In genomic region chr20:33524261-33524660, GRCh38 we compare ENCODE assay signal across 20 cellular contexts. TPM values are rescaled to one million over a fixed set of nuclear protein-coding genes. Genes with fewer than 3 reads are reported as not detected.
DNase-seq lines count a peak whose midpoint lies in the region; ATAC-seq and TF ChIP-seq lines count a peak whose summit lies in the region.
"Had no signal": no experiment of that assay in that cellular context is flagged by ENCODE, and none has a peak within 500 bp of the region (broad histone marks: within the 10 kb centered on the region; RNA-seq: fewer than 3 reads in every experiment).

No MANE protein-coding gene starts in this region.

- no TSS peak for BruUV-seq in PC-3 (replicated peaks; lab: Mats Ljungman, UMichigan)

- H3K9me3 ChIP-seq in fibroblast of lung (ENCODE audit: control insufficient read depth, insufficient read depth, low read depth, low read length) (no peaks in the 10 kb centered on the region), PC-3 (ENCODE audit: low read length) (no peaks in the 10 kb centered on the region), lower lobe of right lung (no peaks in the 10 kb centered on the region)
- H3K9me3 ChIP-seq: BLaER1, SK-N-SH had no signal

- no peak overlapping the region for H3K4me2 ChIP-seq in fibroblast of lung (ENCODE audit: extremely low read depth, insufficient read depth, low read length)
- H3K4me2 ChIP-seq in PC-3 (ENCODE audit: low read length), result no peak overlapping the region
- H3K4me2 ChIP-seq: BLaER1, SK-N-SH had no signal

- H3K9ac ChIP-seq in fibroblast of lung (ENCODE audit: insufficient read depth, low read length), result no peak overlapping the region
- H3K9ac ChIP-seq in PC-3 (ENCODE audit: low read length), result no peak overlapping the region
- H3K9ac ChIP-seq: BLaER1, SK-N-SH had no signal

- TF ChIP-seq CTCF in astrocyte of the cerebellum (IDR thresholded peaks at IDR 0.05; ENCODE audit: low read depth, low read length, missing control alignments), result no peak
- TF ChIP-seq CTCF in fibroblast of lung (conservative IDR thresholded peaks at IDR 0.05 in 1 of 2, IDR thresholded peaks at IDR 0.05 in 1 of 2; ENCODE audit: low read depth in 1 of 2, low read length in 2 of 2), result no peak
- TF ChIP-seq CTCF in type B pancreatic cell (conservative IDR thresholded peaks at IDR 0.05), result no peak
- TF ChIP-seq CTCF in PC-3 (conservative IDR thresholded peaks at IDR 0.05; ENCODE audit: low read depth, low read length), result no peak
- no peak for TF ChIP-seq CTCF in lower lobe of right lung (IDR thresholded peaks at IDR 0.05)

- H3K27ac ChIP-seq in fibroblast of lung (ENCODE audit: insufficient read depth, low read length) (no peak overlapping the region), PC-3 (ENCODE audit: low read length) (no peak overlapping the region), lower lobe of right lung (no peak overlapping the region)
- H3K27ac ChIP-seq: BLaER1 had no signal

- H3K27me3 ChIP-seq in fibroblast of lung (ENCODE audit: control insufficient read depth, insufficient read depth, low read length), result no peaks in the 10 kb centered on the region
- H3K27me3 ChIP-seq in PC-3 (ENCODE audit: low read length), result no peaks in the 10 kb centered on the region
- H3K27me3 ChIP-seq in lower lobe of right lung (ENCODE audit: low read depth), result no peaks in the 10 kb centered on the region
- H3K27me3 ChIP-seq: BLaER1 had no signal

- peak overlapping the region; percentile 27 for H3K27ac Mint-ChIP-seq in type B pancreatic cell
- H3K27ac Mint-ChIP-seq: CD4-positive, alpha-beta T cell; IgD-negative memory B cell had no signal

- intact Hi-C loops in PC-3 (cut with micrococcal nuclease), result no loop called here
- intact Hi-C loops in lower lobe of right lung (cut with DNase I), result no loop called here

- no peaks in the 10 kb centered on the region for H3K27me3 Mint-ChIP-seq in type B pancreatic cell
- H3K27me3 Mint-ChIP-seq: CD4-positive, alpha-beta T cell; IgD-negative memory B cell had no signal

- H3K79me2 ChIP-seq in fibroblast of lung (ENCODE audit: control insufficient read depth, insufficient read depth, low read length) (no peaks in the 10 kb centered on the region), PC-3 (ENCODE audit: low read length) (peaks cover 12% of the 10 kb centered on the region)

- CTCF ChIA-PET in PC-3 (lab: Charles Lee), result no interaction called here

- no peaks in the 10 kb centered on the region for H3K9me2 ChIP-seq in PC-3 (replicated peaks; ENCODE audit: low read length)
- H3K9me2 ChIP-seq: SK-N-SH had no signal

- H4K20me1 ChIP-seq in fibroblast of lung (ENCODE audit: control insufficient read depth, extremely low read depth, insufficient read depth, low read length) (no peaks in the 10 kb centered on the region), PC-3 (ENCODE audit: low read length) (no peaks in the 10 kb centered on the region)

- ATAC-seq in PC-3 (no peak), lower lobe of right lung (no peak)
- ATAC-seq: HCT116, Panc1 had no signal

- no peaks in the 10 kb centered on the region for H3K36me3 ChIP-seq in fibroblast of lung (ENCODE audit: control insufficient read depth, insufficient read depth, low read length)
- H3K36me3 ChIP-seq in PC-3 (ENCODE audit: low read depth, low read length), result no peaks in the 10 kb centered on the region
- peaks cover 6% of the 10 kb centered on the region for H3K36me3 ChIP-seq in lower lobe of right lung

- H3K36me3 Mint-ChIP-seq in type B pancreatic cell, result peaks cover 32% of the 10 kb centered on the region

- POLR2A ChIA-PET in PC-3 (lab: Charles Lee; ENCODE audit: unreplicated experiment), result no interaction called here

- H3K4me1 Mint-ChIP-seq in type B pancreatic cell (ENCODE audit: unreplicated experiment), result peaks cover 38% of the 10 kb centered on the region

- H2AFZ ChIP-seq in fibroblast of lung (ENCODE audit: low read length) (no peak overlapping the region), PC-3 (ENCODE audit: low read length) (no peak overlapping the region)

- peak; percentile 58 for DNase-seq in KBM-7
- DNase-seq in astrocyte of the cerebellum (ENCODE audit: low read depth), result peak; percentile 68
- DNase-seq in fibroblast of lung (ENCODE audit: low read depth in 2 of 2), result peak; percentile 15 to 61
- DNase-seq in type B pancreatic cell (ENCODE audit: extremely low spot score, unreplicated experiment), result no peak
- DNase-seq in nucleus accumbens (lab: John Stamatoyannopoulos, UW), result no peak
- DNase-seq in PC-3, result no peak
- no peak for DNase-seq in lower lobe of right lung
- DNase-seq: CD4-positive, alpha-beta T cell; COR-L47; DMS153; MM.1S; NCI-H1048; NCI-H1417 treated with DMSO at 0.1 percent for 48 hours; NCI-H187; SIG-M5; SK-N-SH had no signal

- in situ Hi-C loops in KBM-7 (cut with MboI; ENCODE audit: low pct_unique_long_range_greater_than_20kb, low sequenced_read_pairs) (no loop called here), astrocyte of the cerebellum (cut with HindIII; ENCODE audit: low sequenced_read_pairs) (no loop called here)

- no peak overlapping the region for H3K4me3 Mint-ChIP-seq in type B pancreatic cell
- H3K4me3 Mint-ChIP-seq: CD4-positive, alpha-beta T cell; IgD-negative memory B cell had no signal

- H3K4me1 ChIP-seq in fibroblast of lung (ENCODE audit: control insufficient read depth, extremely low read depth, insufficient read depth, low read length) (no peaks in the 10 kb centered on the region), PC-3 (ENCODE audit: insufficient read depth, low read length) (peaks cover 15% of the 10 kb centered on the region), lower lobe of right lung (no peaks in the 10 kb centered on the region)

- no peaks in the 10 kb centered on the region for H3K9me3 Mint-ChIP-seq in type B pancreatic cell
- H3K9me3 Mint-ChIP-seq: CD4-positive, alpha-beta T cell; IgD-negative memory B cell had no signal

- no peak overlapping the region for H3K4me3 ChIP-seq in astrocyte of the cerebellum (ENCODE audit: low read depth, low read length)
- no peak overlapping the region for H3K4me3 ChIP-seq in fibroblast of lung (replicated peaks in 1 of 4; ENCODE audit: control extremely low read depth in 1 of 4, insufficient read depth in 1 of 4, low read depth in 3 of 4, low read length in 4 of 4)
- no peak overlapping the region for H3K4me3 ChIP-seq in PC-3 (ENCODE audit: low read length)
- H3K4me3 ChIP-seq in lower lobe of right lung, result no peak overlapping the region
- H3K4me3 ChIP-seq: BLaER1 had no signal

- H3F3A ChIP-seq in PC-3 (ENCODE audit: low read length, unreplicated experiment), result no peaks in the 10 kb centered on the region

RNA-seq across cellular contexts. Expression of gene CBFA2T2, which starts 34.4 kb away (rescaled TPM):
- total RNA-seq in fibroblast of lung, result 5.1 and 7.3 TPM in 2 replicates
- 4.8 and 5.6 TPM in 2 replicates for polyA plus RNA-seq in fibroblast of lung
- polyA plus RNA-seq in fibroblast of lung (2012), result 3.5 and 4.3 TPM in 2 replicates
- polyA minus RNA-seq in fibroblast of lung (ENCODE audit: low replicate concordance), result 13.9 and 16.6 TPM in 2 replicates
- total RNA-seq in type B pancreatic cell (ENCODE audit: low replicate concordance), result 39.8 and 52.3 TPM in 2 replicates
- total RNA-seq in PC-3 (2014; rRNA removed), result 9.2 and 9.7 TPM in 2 replicates
- 18.2 TPM for total RNA-seq in lower lobe of right lung

Comparison
In these comparisons a context has a peak if more than half of its experiments do, and no peak if none do; other contexts are left out.
1. DNase-seq: peak in KBM-7 (single experiment), astrocyte of the cerebellum (single experiment) and fibroblast of lung (2 of 2); none in type B pancreatic cell (single experiment), nucleus accumbens (0 of 56), PC-3 (single experiment) and lower lobe of right lung (single experiment).